In the genomic region with DNA sequence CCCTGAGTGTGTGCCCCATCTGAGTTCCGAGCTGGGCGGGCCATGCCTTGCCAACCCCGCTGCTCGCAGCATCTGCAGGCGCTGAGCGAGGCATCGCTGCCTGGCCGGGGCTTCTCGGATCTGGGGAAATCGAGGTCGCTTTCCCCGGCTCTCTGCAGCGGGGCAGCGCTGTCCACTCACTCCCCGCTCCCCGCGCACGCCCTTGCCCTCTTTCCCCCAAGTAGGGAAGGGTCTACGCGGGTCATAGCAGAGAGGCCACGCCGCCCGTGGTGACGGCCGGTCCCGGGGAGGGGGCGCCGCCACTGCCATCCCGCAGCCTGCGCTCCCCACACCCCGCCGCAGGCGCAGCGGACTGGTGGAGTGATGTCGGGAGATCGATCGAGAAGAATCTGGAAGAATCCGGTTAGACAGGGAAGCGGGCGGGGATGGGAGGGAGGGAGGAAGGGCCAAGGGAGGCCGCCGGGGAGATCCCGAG, we compare ENCODE assay signal across 8 cellular contexts.
DNase-seq lines count a peak whose midpoint lies in the region; ATAC-seq lines count a peak whose summit lies in the region.

No MANE protein-coding gene starts in this region.

- peak overlapping the region; percentile 85 to 97 (median 92) for H3K4me3 ChIP-seq in BLaER1 treated with 17β-estradiol and CSF1 and Interleukin-3, amounts not matched to agents 10 nM and 100 nM
- H3K4me3 ChIP-seq in HAP-1 = peak overlapping the region; percentile 56

- peaks cover 26% of the 10 kb centered on the region for H3K36me3 Mint-ChIP-seq in T-helper 2 cell treated with Interferon-gamma antibody and Interleukin-4, amounts not matched to agents 5 μg/mL and 100 μg/mL, for 36 hours (ENCODE audit: low read depth)
- peaks cover 8% of the 10 kb centered on the region for H3K36me3 Mint-ChIP-seq in memory B cell

- H3K27ac ChIP-seq in BLaER1 treated with 17β-estradiol and CSF1 and Interleukin-3, amounts not matched to agents 10 nM and 100 nM = no peak overlapping the region; a peak in 1 of 22 replicates

- DNase-seq in HAP-1 (ENCODE audit: low spot score in 2 of 2) (no peak), memory B cell (ENCODE audit: low spot score in 2 of 2) (peak in 1 of 2 donors; percentile 43), NCI-H524 (lab: John Stamatoyannopoulos, UW) (no peak)
- DNase-seq in T-helper 2 cell treated with Interferon-gamma antibody and Interleukin-4, amounts not matched to agents 5 μg/mL and 100 μg/mL, for 36 hours (ENCODE audit: low spot score) = peak; percentile 14
- peak; percentile 37 for DNase-seq in effector CD8-positive, alpha-beta T cell (lab: John Stamatoyannopoulos, UW)
- peak; percentile 19 to 30 for DNase-seq in stimulated activated naive CD8-positive, alpha-beta T cell treated with anti-CD3 and anti-CD28 coated beads, Interleukin-15, amount 100 ng/mL, for 72 hours

- H3K9me3 Mint-ChIP-seq in T-helper 2 cell treated with Interferon-gamma antibody and Interleukin-4, amounts not matched to agents 5 μg/mL and 100 μg/mL, for 36 hours = no peaks in the 10 kb centered on the region
- no peaks in the 10 kb centered on the region for H3K9me3 Mint-ChIP-seq in memory B cell
- H3K9me3 Mint-ChIP-seq in stimulated activated naive CD8-positive, alpha-beta T cell treated with anti-CD3 and anti-CD28 coated beads, Interleukin-15, amount 100 ng/mL, for 72 hours = no peaks in the 10 kb centered on the region

- in situ Hi-C loops in HAP-1 (cut with MboI; ENCODE audit: low sequenced_read_pairs) = no loop called here

- no peak overlapping the region for H3K27ac Mint-ChIP-seq in T-helper 2 cell treated with Interferon-gamma antibody and Interleukin-4, amounts not matched to agents 5 μg/mL and 100 μg/mL, for 36 hours
- no peak overlapping the region for H3K27ac Mint-ChIP-seq in memory B cell
- H3K27ac Mint-ChIP-seq in stimulated activated naive CD8-positive, alpha-beta T cell treated with anti-CD3 and anti-CD28 coated beads, Interleukin-15, amount 100 ng/mL, for 72 hours = peak overlapping the region in 1 of 2 donors; percentile 76

- peaks cover 11 to 30% (median 26%) of the 10 kb centered on the region in 11 experiments; a peak in 21 of 22 replicates for H3K27me3 ChIP-seq in BLaER1 treated with 17β-estradiol and CSF1 and Interleukin-3, amounts not matched to agents 10 nM and 100 nM
- H3K27me3 ChIP-seq in HAP-1 (ENCODE audit: low read depth) = 0 out of 2 replicates have a peak, but pooled peaks cover 8% of the 10 kb centered on the region

- no peaks in the 10 kb centered on the region for H3K9me3 ChIP-seq in BLaER1 treated with 17β-estradiol and CSF1 and Interleukin-3, amounts not matched to agents 10 nM and 100 nM (replicated peaks in 1 of 11)
- no peaks in the 10 kb centered on the region for H3K9me3 ChIP-seq in HAP-1

- peaks cover 15% of the 10 kb centered on the region for H3K4me1 Mint-ChIP-seq in T-helper 2 cell treated with Interferon-gamma antibody and Interleukin-4, amounts not matched to agents 5 μg/mL and 100 μg/mL, for 36 hours (ENCODE audit: low read depth)
- H3K4me1 Mint-ChIP-seq in memory B cell = peaks cover 18% of the 10 kb centered on the region
- peaks cover 28% of the 10 kb centered on the region for H3K4me1 Mint-ChIP-seq in stimulated activated naive CD8-positive, alpha-beta T cell treated with anti-CD3 and anti-CD28 coated beads, Interleukin-15, amount 100 ng/mL, for 72 hours

- peaks cover 10 to 41% (median 34%) of the 10 kb centered on the region in 11 experiments; a peak in 19 of 22 replicates for H4K20me1 ChIP-seq in BLaER1 treated with 17β-estradiol and CSF1 and Interleukin-3, amounts not matched to agents 10 nM and 100 nM

- peak overlapping the region; percentile 78 to 100 (median 96) for H3K4me2 ChIP-seq in BLaER1 treated with 17β-estradiol and CSF1 and Interleukin-3, amounts not matched to agents 10 nM and 100 nM

- H3K4me3 Mint-ChIP-seq in T-helper 2 cell treated with Interferon-gamma antibody and Interleukin-4, amounts not matched to agents 5 μg/mL and 100 μg/mL, for 36 hours = peak overlapping the region; percentile 71
- peak overlapping the region; percentile 88 for H3K4me3 Mint-ChIP-seq in memory B cell
- H3K4me3 Mint-ChIP-seq in stimulated activated naive CD8-positive, alpha-beta T cell treated with anti-CD3 and anti-CD28 coated beads, Interleukin-15, amount 100 ng/mL, for 72 hours = peak overlapping the region; percentile 79 to 84

- peaks cover 19% of the 10 kb centered on the region for H3K27me3 Mint-ChIP-seq in T-helper 2 cell treated with Interferon-gamma antibody and Interleukin-4, amounts not matched to agents 5 μg/mL and 100 μg/mL, for 36 hours (ENCODE audit: low read depth)
- H3K27me3 Mint-ChIP-seq in memory B cell = no peaks in the 10 kb centered on the region
- H3K27me3 Mint-ChIP-seq in stimulated activated naive CD8-positive, alpha-beta T cell treated with anti-CD3 and anti-CD28 coated beads, Interleukin-15, amount 100 ng/mL, for 72 hours = no peaks in the 10 kb centered on the region

- peaks cover 20 to 31% (median 26%) of the 10 kb centered on the region in 11 experiments for H3K36me3 ChIP-seq in BLaER1 treated with 17β-estradiol and CSF1 and Interleukin-3, amounts not matched to agents 10 nM and 100 nM
- peaks cover 34% of the 10 kb centered on the region for H3K36me3 ChIP-seq in HAP-1 (replicated peaks)

- peak overlapping the region in 10 of 11 experiments; percentile 83 to 93 (median 86); a peak in 19 of 22 replicates for H3K9ac ChIP-seq in BLaER1 treated with 17β-estradiol and CSF1 and Interleukin-3, amounts not matched to agents 10 nM and 100 nM

- peaks cover 21 to 39% (median 38%) of the 10 kb centered on the region in 10 experiments for H3K4me1 ChIP-seq in BLaER1 treated with 17β-estradiol and CSF1 and Interleukin-3, amounts not matched to agents 10 nM and 100 nM
- H3K4me1 ChIP-seq in HAP-1 = peaks cover 8% of the 10 kb centered on the region

- ATAC-seq in memory B cell (ENCODE audit: low read depth) (no peak), HG02938 (IDR thresholded peaks at IDR 0.05; ENCODE audit: unreplicated experiment) (no peak)
- ATAC-seq in stimulated activated naive CD8-positive, alpha-beta T cell treated with anti-CD3 and anti-CD28 coated beads, Interleukin-15, amount 100 ng/mL, for 72 hours = peak; percentile 21

Comparison
In these comparisons a context has a peak if more than half of its experiments do, and no peak if none do; other contexts are left out.
1. DNase-seq: peak in T-helper 2 cell treated with Interferon-gamma antibody and Interleukin-4, amounts not matched to agents 5 μg/mL and 100 μg/mL, for 36 hours (single experiment), effector CD8-positive, alpha-beta T cell (single experiment) and stimulated activated naive CD8-positive, alpha-beta T cell treated with anti-CD3 and anti-CD28 coated beads, Interleukin-15, amount 100 ng/mL, for 72 hours (2 of 2); none in HAP-1 (0 of 2) and NCI-H524 (0 of 2).
2. Peak in every context shown above with its lines, with median percentiles within 50 percentile points of each other: H3K4me3 Mint-ChIP-seq.